In the genomic region with DNA sequence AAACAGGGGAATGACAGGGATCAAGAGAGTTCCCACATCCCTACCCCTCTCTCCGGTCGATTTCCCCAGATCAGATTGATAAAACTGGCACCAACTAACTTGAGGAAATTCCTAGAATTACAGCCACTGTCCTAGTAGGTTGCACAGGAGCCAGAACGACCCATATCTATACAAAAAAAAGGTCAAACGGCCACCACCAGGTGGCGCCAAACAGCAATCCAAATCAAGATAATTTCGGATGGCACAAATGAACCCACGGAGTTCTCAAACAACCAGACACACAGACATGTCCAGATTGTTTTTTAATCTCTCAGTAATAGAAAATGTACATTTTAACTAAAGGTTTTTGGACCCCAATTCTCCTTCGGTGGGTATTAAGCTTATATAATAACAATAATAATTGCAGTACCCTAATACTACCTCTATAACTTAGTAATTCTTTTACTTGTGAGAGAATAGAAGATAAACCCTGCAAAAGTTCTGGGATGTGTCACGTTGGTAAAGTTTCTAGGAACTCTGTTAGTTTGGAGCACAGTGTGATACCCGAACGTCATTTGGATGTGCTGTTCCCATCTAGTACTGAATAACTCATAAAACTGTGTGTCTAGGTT, we compare ENCODE assay signal across 8 cellular contexts.
DNase-seq lines count a peak whose midpoint lies in the region; ATAC-seq, FAIRE-seq and TF ChIP-seq lines count a peak whose summit lies in the region.

No MANE protein-coding gene starts in this region.

- in situ Hi-C loops in IMR-90 (cut with MboI; ENCODE audit: low sequenced_read_pairs), result loop anchor here (5.0 kb wide), 2 partner anchors 1051 to 1136 kb away; no protein-coding TSS in a partner anchor

- H3K27ac ChIP-seq in DND-41 (ENCODE audit: low read length), result no peak overlapping the region
- H3K27ac ChIP-seq in IMR-90 (ENCODE audit: insufficient read depth, low read length), result no peak overlapping the region
- H3K27ac ChIP-seq in small intestine (ENCODE audit: low read depth in 1 of 2, low read length in 1 of 2), result no peak overlapping the region

- H2BK120ac ChIP-seq in IMR-90 (ENCODE audit: low read depth, low read length), result no peak overlapping the region

- no peak overlapping the region for H4K5ac ChIP-seq in IMR-90 (ENCODE audit: low read depth, low read length)

- TF ChIP-seq RAD21 in IMR-90 (IDR thresholded peaks at IDR 0.05; ENCODE audit: low read length), result peak; percentile 60

- no peak overlapping the region for H2AK5ac ChIP-seq in IMR-90 (ENCODE audit: low read depth, low read length)

- TF ChIP-seq CTCF in DND-41 (IDR thresholded peaks at IDR 0.05; ENCODE audit: borderline replicate concordance, extremely low read depth, low read length, poor library complexity, severe bottlenecking) (peak; percentile 82), GM20000 (IDR thresholded peaks at IDR 0.05; ENCODE audit: extremely low read depth, missing control alignments) (peak; percentile 61), IMR-90 (conservative IDR thresholded peaks at IDR 0.05; ENCODE audit: low read depth, low read length) (peak; percentile 73)

- H3K79me1 ChIP-seq in IMR-90 (ENCODE audit: low read depth in 1 of 2, low read length in 2 of 2), result no peaks in the 10 kb centered on the region

- H2BK15ac ChIP-seq in IMR-90 (ENCODE audit: low read depth, low read length), result no peak overlapping the region

- no peaks in the 10 kb centered on the region for H3K9me1 ChIP-seq in IMR-90 (ENCODE audit: insufficient read depth, low read length)

- H2BK20ac ChIP-seq in IMR-90 (ENCODE audit: low read depth, low read length), result no peak overlapping the region

- H4K20me1 ChIP-seq in DND-41 (ENCODE audit: insufficient read depth, low read length) (no peaks in the 10 kb centered on the region), IMR-90 (ENCODE audit: insufficient read depth, low read length) (no peaks in the 10 kb centered on the region)

- POLR2A ChIA-PET in IMR-90 (lab: Charles Lee; ENCODE audit: unreplicated experiment), result no interaction called here

- CTCF ChIA-PET in IMR-90 (lab: Yijun Ruan, JAX), result interaction anchor here (0.6 to 1.7 kb wide), 6 partner anchors 9 to 1132 kb away, joined by 3 to 4 read pairs (median 3); no protein-coding TSS in a partner anchor

- dilution Hi-C loops in IMR-90 (cut with HindIII; ENCODE audit: low sequenced_read_pairs, unreplicated experiment), result no loop called here

- no peaks in the 10 kb centered on the region for H3K27me3 ChIP-seq in DND-41 (ENCODE audit: insufficient read depth, low read length, poor library complexity)
- no peaks in the 10 kb centered on the region for H3K27me3 ChIP-seq in IMR-90 (ENCODE audit: control insufficient read depth, insufficient read depth, low read length)
- H3K27me3 ChIP-seq in small intestine (ENCODE audit: control insufficient read depth in 2 of 2, insufficient read depth in 2 of 2, low read length in 2 of 2), result no peaks in the 10 kb centered on the region

- H3K4me2 ChIP-seq in DND-41 (ENCODE audit: insufficient read depth, low read length) (no peak overlapping the region), IMR-90 (ENCODE audit: low read depth, low read length) (no peak overlapping the region)

- no peak for TF ChIP-seq POLR2A in IMR-90 (IDR thresholded peaks at IDR 0.05; ENCODE audit: low read depth, low read length)

- H3K36me3 ChIP-seq in DND-41 (ENCODE audit: insufficient read depth, low read length), result no peaks in the 10 kb centered on the region
- H3K36me3 ChIP-seq in IMR-90 (ENCODE audit: control insufficient read depth, insufficient read depth, low read length), result no peaks in the 10 kb centered on the region
- H3K36me3 ChIP-seq in small intestine (ENCODE audit: control insufficient read depth in 2 of 2, insufficient read depth in 2 of 2, low read length in 2 of 2), result no peaks in the 10 kb centered on the region

- BruUV-seq in IMR-90 (replicated peaks; lab: Mats Ljungman, UMichigan), result no TSS peak

- H3K9me3 ChIP-seq in DND-41 (ENCODE audit: insufficient read depth, low read length, severe bottlenecking) (no peaks in the 10 kb centered on the region), IMR-90 (ENCODE audit: control insufficient read depth, insufficient read depth, low read length) (no peaks in the 10 kb centered on the region), small intestine (ENCODE audit: control insufficient read depth, low read depth) (no peaks in the 10 kb centered on the region)

- ATAC-seq in DND-41 (ENCODE audit: insufficient read depth, low read depth), result peak; percentile 72; the same call in 2 of the 3 replicates
- ATAC-seq in IMR-90 (ENCODE audit: low read depth), result peak; percentile 69

- H2AK9ac ChIP-seq in IMR-90 (replicated peaks; ENCODE audit: low read depth, low read length, poor library complexity), result no peak overlapping the region

- H3K56ac ChIP-seq in IMR-90 (ENCODE audit: extremely low read depth, insufficient read depth, low read length), result no peak overlapping the region

- no peak overlapping the region for H3K18ac ChIP-seq in IMR-90 (ENCODE audit: low read depth, low read length)

- FAIRE-seq in small intestine (lab: Jason Lieb, UNC), result no peak

- no CpG with 5 or more reads among the region's 11 CpGs for WGBS in IMR-90 (ENCODE audit: extremely low coverage in 2 of 2, insufficient read length in 1 of 2), 2 experiments
- 13 to 21% (median 19%) methylated on average over 11 of the region's 11 CpGs for WGBS in small intestine, 3 donors

- H3K79me2 ChIP-seq in DND-41 (ENCODE audit: insufficient read depth, low read length), result no peaks in the 10 kb centered on the region

- no peak overlapping the region for H3K4ac ChIP-seq in IMR-90 (ENCODE audit: low read depth, low read length)

- H3K14ac ChIP-seq in IMR-90 (replicated peaks; ENCODE audit: low read depth, low read length), result no peak overlapping the region

- no peak overlapping the region for H3K23ac ChIP-seq in IMR-90 (ENCODE audit: low read depth, low read length)

- H4K8ac ChIP-seq in IMR-90 (ENCODE audit: low read depth in 2 of 2, low read length in 2 of 2), result no peak overlapping the region

- H4K91ac ChIP-seq in IMR-90 (ENCODE audit: insufficient read depth, low read depth, low read length), result no peak overlapping the region

- DNase-seq in DND-41 (peak; percentile 56), GM20000 (ENCODE audit: low spot score) (peak; percentile 13), IMR-90 (peak; percentile 51), SKM-1 treated with dmso at 0.1 percent for 144 hours (lab: John Stamatoyannopoulos, UW; ENCODE audit: unreplicated experiment) (peak; percentile 58), amygdala (lab: John Stamatoyannopoulos, UW) (peak in 53 of 56 donors; percentile 0 to 91 (median 44)), hypothalamus (lab: John Stamatoyannopoulos, UW) (peak in 48 of 51 donors; percentile 1 to 86 (median 50)), small intestine (peak; percentile 51), 8988T (no peak)

- H3K4me3 ChIP-seq in DND-41 (ENCODE audit: low read depth in 1 of 2, low read length in 2 of 2) (no peak overlapping the region), IMR-90 (ENCODE audit: insufficient read depth, low read depth, low read length) (no peak overlapping the region), small intestine (ENCODE audit: low read depth in 1 of 2, low read length in 2 of 2) (no peak overlapping the region)

- H3K9ac ChIP-seq in DND-41 (ENCODE audit: low read depth, low read length) (no peak overlapping the region), IMR-90 (ENCODE audit: low read depth, low read length) (no peak overlapping the region)

- H3K4me1 ChIP-seq in DND-41 (ENCODE audit: insufficient read depth, low read length), result no peaks in the 10 kb centered on the region
- H3K4me1 ChIP-seq in IMR-90 (ENCODE audit: control insufficient read depth, insufficient read depth, low read length), result no peaks in the 10 kb centered on the region
- no peaks in the 10 kb centered on the region for H3K4me1 ChIP-seq in small intestine (ENCODE audit: control insufficient read depth in 2 of 2, insufficient read depth in 1 of 2, low read depth in 1 of 2, low read length in 1 of 2)

- no peak overlapping the region for H2BK5ac ChIP-seq in IMR-90 (ENCODE audit: low read depth, low read length, poor library complexity, severe bottlenecking)

- no peak overlapping the region for H2AFZ ChIP-seq in DND-41 (ENCODE audit: low read depth, low read length)
- no peak overlapping the region for H2AFZ ChIP-seq in IMR-90 (replicated peaks; ENCODE audit: low read length, poor library complexity)

- intact Hi-C loops in IMR-90 (cut with micrococcal nuclease), result loop anchor here (1.0 to 5.0 kb wide), 4 partner anchors 601 to 1133 kb away; no protein-coding TSS in a partner anchor

TF ChIP-seq in IMR-90, 13 proteins besides CTCF, POLR2A, EP300 and RAD21:
- TF ChIP-seq SMC3 (IDR thresholded peaks at IDR 0.05; ENCODE audit: low read depth, low read length) (peak; percentile 72), RFX5 (IDR thresholded peaks at IDR 0.05; ENCODE audit: low read depth, low read length) (no peak)
